ENCODE assay signal across 23 cellular contexts in the genomic region with DNA sequence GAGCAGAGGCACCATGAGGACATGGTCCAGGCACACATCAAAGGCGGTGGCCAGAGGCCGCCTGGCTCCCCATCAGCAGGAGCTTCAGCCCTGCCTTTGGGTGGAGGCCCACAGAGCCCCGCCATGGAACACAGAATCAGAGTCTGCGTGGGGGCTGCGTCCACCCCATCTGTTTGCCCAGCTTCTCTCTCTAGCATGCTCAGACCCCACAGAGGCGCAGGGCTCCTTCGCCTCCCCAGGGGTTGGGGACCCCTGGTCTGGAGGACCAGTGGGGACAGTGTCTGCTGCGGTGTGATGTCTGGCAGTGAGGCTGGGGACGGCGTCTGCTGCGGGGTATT.
DNase-seq lines count a peak whose midpoint lies in the region; ATAC-seq and TF ChIP-seq lines count a peak whose summit lies in the region.
"Had no signal": no experiment of that assay in that cellular context is flagged by ENCODE, and none has a peak within 500 bp of the region (broad histone marks: within the 10 kb centered on the region; RNA-seq: fewer than 3 reads in every experiment).

No MANE protein-coding gene starts in this region.

- peaks cover 7% of the 10 kb centered on the region for H3K4me1 ChIP-seq in suprapubic skin
- H3K4me1 ChIP-seq: BE2C had no signal

- no peak for TF ChIP-seq EP300 in suprapubic skin (IDR thresholded peaks at IDR 0.05)

- TF ChIP-seq CTCF in WTC11 (IDR thresholded peaks at IDR 0.05), result no peak
- no peak for TF ChIP-seq CTCF in suprapubic skin (IDR thresholded peaks at IDR 0.05)

- no peak overlapping the region for H3K4me3 Mint-ChIP-seq in WTC11
- H3K4me3 Mint-ChIP-seq: CD14-positive monocyte; CD8-positive, alpha-beta memory T cell had no signal

- H3K4me1 Mint-ChIP-seq in WTC11, result no peaks in the 10 kb centered on the region; the same call in 1 of the 2 replicates
- H3K4me1 Mint-ChIP-seq: CD14-positive monocyte; CD8-positive, alpha-beta memory T cell had no signal

- H3K27me3 Mint-ChIP-seq in WTC11 (ENCODE audit: low read depth), result no peaks in the 10 kb centered on the region
- H3K27me3 Mint-ChIP-seq: CD8-positive, alpha-beta memory T cell had no signal

- H3K27ac ChIP-seq in suprapubic skin, result no peak overlapping the region
- H3K27ac ChIP-seq: 22Rv1 had no signal

- no peak overlapping the region for H3K27ac Mint-ChIP-seq in WTC11
- H3K27ac Mint-ChIP-seq: CD14-positive monocyte; CD8-positive, alpha-beta memory T cell had no signal

- no peaks in the 10 kb centered on the region for H3K9me3 ChIP-seq in suprapubic skin

- CTCF ChIA-PET in WTC11 (lab: Charles Lee), result no interaction called here

- no peaks in the 10 kb centered on the region for H3K36me3 ChIP-seq in suprapubic skin
- H3K36me3 ChIP-seq: BE2C had no signal

- H3K4me3 ChIP-seq in suprapubic skin, result no peak overlapping the region

- no peaks in the 10 kb centered on the region for H3K9me3 Mint-ChIP-seq in WTC11

- no peak for ATAC-seq in WTC11
- no peak for ATAC-seq in HG02798 (IDR thresholded peaks at IDR 0.05; ENCODE audit: poor library complexity, unreplicated experiment)
- ATAC-seq: HCT116 had no signal

- DNase-seq in activated effector memory CD4-positive, alpha-beta T cell treated with anti-CD3 and anti-CD28 coated beads, Interleukin-2, amount 50 U/mL, for 16 hours, result peak; percentile 50
- DNase-seq in activated effector memory CD4-positive, alpha-beta T cell treated with Interleukin-2 at 50 U/mL for 16 hours, result no peak
- DNase-seq in WTC11 (ENCODE audit: low spot score) (peak; percentile 4), mesenteric fat pad (ENCODE audit: low spot score) (peak; percentile 53), suprapubic skin (ENCODE audit: low spot score in 2 of 2) (peak; percentile 34 to 54), NCI-H446 (lab: John Stamatoyannopoulos, UW) (no peak)
- DNase-seq: BE2C, DMS79 treated with DMSO at 0.1 percent for 48 hours, GF-D8, GOT3, NCI-H1092, NCI-H1417 treated with DMSO at 0.1 percent for 48 hours, NCI-H1694 treated with DMSO at 0.1 percent for 48 hours, NCI-H2081 treated with DMSO at 0.1 percent for 48 hours, NCI-H2171, NCI-H226, NCI-H510A treated with DMSO at 0.1 percent for 48 hours, NCI-H748 treated with DMSO at 0.1 percent for 48 hours had no signal

- POLR2A ChIA-PET in WTC11 (lab: Charles Lee), result no interaction called here

- 100% methylated on average over 2 of the region's 11 CpGs for WGBS in suprapubic skin

- no peak for TF ChIP-seq POLR2A in suprapubic skin (IDR thresholded peaks at IDR 0.05)

- H3K36me3 Mint-ChIP-seq in WTC11, result no peaks in the 10 kb centered on the region; the same call in 1 of the 2 replicates
- H3K36me3 Mint-ChIP-seq: CD14-positive monocyte; CD8-positive, alpha-beta memory T cell had no signal

- H3K27me3 ChIP-seq in suprapubic skin, result no peaks in the 10 kb centered on the region
- H3K27me3 ChIP-seq: BE2C had no signal

TF ChIP-seq in WTC11, 78 proteins besides CTCF, POLR2A, EP300 and RAD21:
- TF ChIP-seq ETV6 (CRISPR knock-in tag; IDR thresholded peaks at IDR 0.05), result no peak
- TF ChIP-seq ZNF396 (CRISPR knock-in tag; IDR thresholded peaks at IDR 0.05; ENCODE audit: borderline replicate concordance), result no peak
- no peak for TF ChIP-seq CREB1 (CRISPR knock-in tag; IDR thresholded peaks at IDR 0.05)
- TF ChIP-seq PRRX2 (CRISPR knock-in tag; IDR thresholded peaks at IDR 0.05), result no peak
- TF ChIP-seq KAT7 (CRISPR knock-in tag; IDR thresholded peaks at IDR 0.05; ENCODE audit: borderline replicate concordance), result no peak
- TF ChIP-seq, protein P1, sequence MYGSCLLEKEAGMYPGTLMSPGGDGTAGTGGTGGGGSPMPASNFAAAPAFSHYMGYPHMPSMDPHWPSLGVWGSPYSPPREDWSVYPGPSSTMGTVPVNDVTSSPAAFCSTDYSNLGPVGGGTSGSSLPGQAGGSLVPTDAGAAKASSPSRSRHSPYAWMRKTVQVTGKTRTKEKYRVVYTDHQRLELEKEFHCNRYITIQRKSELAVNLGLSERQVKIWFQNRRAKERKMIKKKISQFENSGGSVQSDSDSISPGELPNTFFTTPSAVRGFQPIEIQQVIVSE (CRISPR knock-in tag; IDR thresholded peaks at IDR 0.05; ENCODE audit: borderline replicate concordance), result no peak
- no peak for TF ChIP-seq CREM (CRISPR knock-in tag; IDR thresholded peaks at IDR 0.05)
- no peak for TF ChIP-seq NR1H2 (CRISPR knock-in tag; IDR thresholded peaks at IDR 0.05)
- no peak for TF ChIP-seq GTF2I (CRISPR knock-in tag; conservative IDR thresholded peaks at IDR 0.05)
- TF ChIP-seq ZBTB21 (CRISPR knock-in tag; IDR thresholded peaks at IDR 0.05; ENCODE audit: borderline replicate concordance), result no peak
- no peak for TF ChIP-seq TEAD1 (CRISPR knock-in tag; IDR thresholded peaks at IDR 0.05)
- TF ChIP-seq, protein P2, sequence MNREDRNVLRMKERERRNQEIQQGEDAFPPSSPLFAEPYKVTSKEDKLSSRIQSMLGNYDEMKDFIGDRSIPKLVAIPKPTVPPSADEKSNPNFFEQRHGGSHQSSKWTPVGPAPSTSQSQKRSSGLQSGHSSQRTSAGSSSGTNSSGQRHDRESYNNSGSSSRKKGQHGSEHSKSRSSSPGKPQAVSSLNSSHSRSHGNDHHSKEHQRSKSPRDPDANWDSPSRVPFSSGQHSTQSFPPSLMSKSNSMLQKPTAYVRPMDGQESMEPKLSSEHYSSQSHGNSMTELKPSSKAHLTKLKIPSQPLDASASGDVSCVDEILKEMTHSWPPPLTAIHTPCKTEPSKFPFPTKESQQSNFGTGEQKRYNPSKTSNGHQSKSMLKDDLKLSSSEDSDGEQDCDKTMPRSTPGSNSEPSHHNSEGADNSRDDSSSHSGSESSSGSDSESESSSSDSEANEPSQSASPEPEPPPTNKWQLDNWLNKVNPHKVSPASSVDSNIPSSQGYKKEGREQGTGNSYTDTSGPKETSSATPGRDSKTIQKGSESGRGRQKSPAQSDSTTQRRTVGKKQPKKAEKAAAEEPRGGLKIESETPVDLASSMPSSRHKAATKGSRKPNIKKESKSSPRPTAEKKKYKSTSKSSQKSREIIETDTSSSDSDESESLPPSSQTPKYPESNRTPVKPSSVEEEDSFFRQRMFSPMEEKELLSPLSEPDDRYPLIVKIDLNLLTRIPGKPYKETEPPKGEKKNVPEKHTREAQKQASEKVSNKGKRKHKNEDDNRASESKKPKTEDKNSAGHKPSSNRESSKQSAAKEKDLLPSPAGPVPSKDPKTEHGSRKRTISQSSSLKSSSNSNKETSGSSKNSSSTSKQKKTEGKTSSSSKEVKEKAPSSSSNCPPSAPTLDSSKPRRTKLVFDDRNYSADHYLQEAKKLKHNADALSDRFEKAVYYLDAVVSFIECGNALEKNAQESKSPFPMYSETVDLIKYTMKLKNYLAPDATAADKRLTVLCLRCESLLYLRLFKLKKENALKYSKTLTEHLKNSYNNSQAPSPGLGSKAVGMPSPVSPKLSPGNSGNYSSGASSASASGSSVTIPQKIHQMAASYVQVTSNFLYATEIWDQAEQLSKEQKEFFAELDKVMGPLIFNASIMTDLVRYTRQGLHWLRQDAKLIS (CRISPR knock-in tag; IDR thresholded peaks at IDR 0.05; ENCODE audit: borderline replicate concordance), result no peak
- TF ChIP-seq, protein P3, sequence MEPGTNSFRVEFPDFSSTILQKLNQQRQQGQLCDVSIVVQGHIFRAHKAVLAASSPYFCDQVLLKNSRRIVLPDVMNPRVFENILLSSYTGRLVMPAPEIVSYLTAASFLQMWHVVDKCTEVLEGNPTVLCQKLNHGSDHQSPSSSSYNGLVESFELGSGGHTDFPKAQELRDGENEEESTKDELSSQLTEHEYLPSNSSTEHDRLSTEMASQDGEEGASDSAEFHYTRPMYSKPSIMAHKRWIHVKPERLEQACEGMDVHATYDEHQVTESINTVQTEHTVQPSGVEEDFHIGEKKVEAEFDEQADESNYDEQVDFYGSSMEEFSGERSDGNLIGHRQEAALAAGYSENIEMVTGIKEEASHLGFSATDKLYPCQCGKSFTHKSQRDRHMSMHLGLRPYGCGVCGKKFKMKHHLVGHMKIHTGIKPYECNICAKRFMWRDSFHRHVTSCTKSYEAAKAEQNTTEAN (CRISPR knock-in tag; IDR thresholded peaks at IDR 0.05), result no peak

Comparison
In these comparisons a context has a peak if more than half of its experiments do, and no peak if none do; other contexts are left out.
1. DNase-seq: peak in activated effector memory CD4-positive, alpha-beta T cell treated with anti-CD3 and anti-CD28 coated beads, Interleukin-2, amount 50 U/mL, for 16 hours (single experiment), WTC11 (single experiment), mesenteric fat pad (single experiment) and suprapubic skin (2 of 2); none in activated effector memory CD4-positive, alpha-beta T cell treated with Interleukin-2 at 50 U/mL for 16 hours (single experiment) and NCI-H446 (0 of 2).